Comparison of ENCODE assay signal across 29 cellular contexts in genomic region chr5:111976705-111977104, GRCh38.
DNase-seq lines count a peak whose midpoint lies in the region; ATAC-seq, FAIRE-seq and TF ChIP-seq lines count a peak whose summit lies in the region.
"Had no signal": no experiment of that assay in that cellular context is flagged by ENCODE, and none has a peak within 500 bp of the region (broad histone marks: within the 10 kb centered on the region; RNA-seq: fewer than 3 reads in every experiment).

No MANE protein-coding gene starts in this region.

- H3K4me2 ChIP-seq in SK-N-SH, result peak overlapping the region; percentile 25; the same call in 1 of the 2 replicates
- no peak overlapping the region for H3K4me2 ChIP-seq in skeletal muscle satellite cell (ENCODE audit: low read length)

- DNase-seq in D721Med (ENCODE audit: insufficient read length, low spot score) (no peak), SK-N-SH (no peak), fibroblast of mammary gland (ENCODE audit: low read depth) (peak; percentile 57), germinal center (ENCODE audit: low spot score) (no peak)
- no peak for DNase-seq in activated naive CD4-positive, alpha-beta T cell treated with anti-CD3 and anti-CD28 coated beads, Interleukin-2, amount 50 U/mL, for 72 hours (ENCODE audit: low spot score in 2 of 2)
- DNase-seq in stimulated activated CD4-positive, alpha-beta T cell treated with anti-CD3 and anti-CD28 coated beads, Interleukin-4, amount 100 ng/mL, for 24 hours, result no peak
- DNase-seq: activated CD4-positive, alpha-beta memory T cell treated with anti-CD3 and anti-CD28 coated beads, Interleukin-2, amount 10 ng/mL, durations not matched to agents 7 days and 5 days; activated CD4-positive, alpha-beta T cell treated with anti-CD3 and anti-CD28 coated beads for 1 hour; activated CD8-positive, alpha-beta memory T cell treated with anti-CD3 and anti-CD28 coated beads, Interleukin-2, amount 50 U/mL, for 48 hours; activated naive CD4-positive, alpha-beta T cell treated with anti-CD3 and anti-CD28 coated beads, Interleukin-2, amount 50 U/mL, for 16 hours; CD4-positive, CD25-positive, alpha-beta regulatory T cell; endodermal cell; H7; islet precursor cell; KG1; left ventricle myocardium superior; NCI-H1436; NCI-H2107; NCI-H446 treated with DMSO at 0.1 percent for 48 hours; stimulated activated CD4-positive, alpha-beta T cell treated with anti-CD3 and anti-CD28 coated beads, Interleukin-2, amount 100 ng/mL, for 48 hours; substantia nigra; T-helper 17 cell; upper lobe of left lung had no signal

- WGBS in SK-N-SH (ENCODE audit: low lambda C conversion rate), result 38% methylated on average over 1 of the region's 1 CpG

- H3K27ac Mint-ChIP-seq in activated naive CD4-positive, alpha-beta T cell treated with anti-CD3 and anti-CD28 coated beads, Interleukin-2, amount 50 U/mL, for 72 hours, result no peak overlapping the region
- H3K27ac Mint-ChIP-seq: activated CD4-positive, alpha-beta memory T cell treated with anti-CD3 and anti-CD28 coated beads, Interleukin-2, amount 10 ng/mL, durations not matched to agents 7 days and 5 days; CD4-positive, CD25-positive, alpha-beta regulatory T cell; endodermal cell; T-helper 17 cell had no signal

- no peaks in the 10 kb centered on the region for H3K9me2 ChIP-seq in SK-N-SH

- no peak for TF ChIP-seq EP300 in SK-N-SH (IDR thresholded peaks at IDR 0.05; ENCODE audit: borderline replicate concordance in 1 of 2, low read depth in 1 of 2, low read length in 1 of 2)

- no peak for TF ChIP-seq RAD21 in SK-N-SH (IDR thresholded peaks at IDR 0.05; ENCODE audit: low read length)

- TF ChIP-seq CTCF in D721Med (IDR thresholded peaks at IDR 0.05; ENCODE audit: insufficient read depth, missing control alignments) (no peak), SK-N-SH (IDR thresholded peaks at IDR 0.05) (no peak), fibroblast of mammary gland (conservative IDR thresholded peaks at IDR 0.05; ENCODE audit: control insufficient read depth, insufficient read depth, low read depth, low read length) (no peak)

- POLR2A ChIA-PET in SK-N-SH (lab: Yijun Ruan, JAX), result no interaction called here

- H3K27ac ChIP-seq in SK-N-SH (ENCODE audit: low read depth in 2 of 2, low read length in 1 of 2), result peak overlapping the region; percentile 71 to 76; a peak in 3 of 4 replicates
- H3K27ac ChIP-seq: esophagus muscularis mucosa, neutrophil, RWPE1, SK-N-MC, upper lobe of left lung had no signal

- H3K4me3 ChIP-seq in SK-N-SH (ENCODE audit: low read depth in 2 of 2, low read length in 1 of 2) (no peak overlapping the region), fibroblast of mammary gland (ENCODE audit: control insufficient read depth, low read depth, low read length) (no peak overlapping the region), skeletal muscle satellite cell (ENCODE audit: low read length) (no peak overlapping the region)
- H3K4me3 ChIP-seq: esophagus muscularis mucosa, SK-N-MC, upper lobe of left lung had no signal

- peak overlapping the region; percentile 47; the same call in 1 of the 2 replicates for H2AFZ ChIP-seq in SK-N-SH (ENCODE audit: low read depth)

- CTCF ChIA-PET in SK-N-SH (lab: Yijun Ruan, JAX), result no interaction called here

- no peaks in the 10 kb centered on the region for H3K79me2 ChIP-seq in SK-N-SH (ENCODE audit: insufficient read depth)

- FAIRE-seq in D721Med (lab: Jason Lieb, UNC), result peak; percentile 16

- H3K4me1 ChIP-seq in SK-N-SH (ENCODE audit: control insufficient read depth in 1 of 2, insufficient read depth in 2 of 2, low read depth in 1 of 2, low read length in 1 of 2), result peaks cover 12 to 13% of the 10 kb centered on the region in 2 experiments; a peak in 3 of 4 replicates
- H3K4me1 ChIP-seq in skeletal muscle satellite cell (ENCODE audit: control insufficient read depth, insufficient read depth, low read length), result peaks cover 37% of the 10 kb centered on the region
- H3K4me1 ChIP-seq: upper lobe of left lung had no signal

- H3K27me3 ChIP-seq in SK-N-SH (ENCODE audit: insufficient read depth) (no peaks in the 10 kb centered on the region), skeletal muscle satellite cell (ENCODE audit: control insufficient read depth, insufficient read depth, low read length) (no peaks in the 10 kb centered on the region)
- H3K27me3 ChIP-seq: esophagus muscularis mucosa, neutrophil, upper lobe of left lung had no signal

- no peaks in the 10 kb centered on the region for H3K36me3 Mint-ChIP-seq in activated naive CD4-positive, alpha-beta T cell treated with anti-CD3 and anti-CD28 coated beads, Interleukin-2, amount 50 U/mL, for 72 hours
- H3K36me3 Mint-ChIP-seq: CD4-positive, CD25-positive, alpha-beta regulatory T cell had no signal

- H3F3A ChIP-seq in SK-N-SH (replicated peaks; ENCODE audit: insufficient read depth), result peaks cover 14% of the 10 kb centered on the region

- no peak for ATAC-seq in activated naive CD4-positive, alpha-beta T cell treated with anti-CD3 and anti-CD28 coated beads, Interleukin-2, amount 50 U/mL, for 72 hours
- ATAC-seq in GM18858 (IDR thresholded peaks at IDR 0.05; ENCODE audit: unreplicated experiment), result no peak
- ATAC-seq: left ventricle myocardium superior, T-helper 17 cell had no signal

- H3K36me3 ChIP-seq in SK-N-SH (replicated peaks in 1 of 2; ENCODE audit: control insufficient read depth in 1 of 2, insufficient read depth in 2 of 2, low read length in 1 of 2) (no peaks in the 10 kb centered on the region), skeletal muscle satellite cell (ENCODE audit: insufficient read depth, low read length) (no peaks in the 10 kb centered on the region)
- H3K36me3 ChIP-seq: esophagus muscularis mucosa, neutrophil, upper lobe of left lung had no signal

- H3K9ac ChIP-seq in SK-N-SH (peak overlapping the region; percentile 11; the same call in 1 of the 2 replicates), skeletal muscle satellite cell (ENCODE audit: low read depth, low read length) (peak overlapping the region; percentile 24)

- no peaks in the 10 kb centered on the region for H4K20me1 ChIP-seq in SK-N-SH (ENCODE audit: insufficient read depth)

- H3K9me3 ChIP-seq in SK-N-SH (no peaks in the 10 kb centered on the region), skeletal muscle satellite cell (replicated peaks; ENCODE audit: low read length) (no peaks in the 10 kb centered on the region)
- H3K9me3 ChIP-seq: esophagus muscularis mucosa, neutrophil, upper lobe of left lung had no signal

- no peaks in the 10 kb centered on the region for H3K9me3 Mint-ChIP-seq in activated naive CD4-positive, alpha-beta T cell treated with anti-CD3 and anti-CD28 coated beads, Interleukin-2, amount 50 U/mL, for 72 hours
- H3K9me3 Mint-ChIP-seq: activated CD4-positive, alpha-beta memory T cell treated with anti-CD3 and anti-CD28 coated beads, Interleukin-2, amount 10 ng/mL, durations not matched to agents 7 days and 5 days; endodermal cell had no signal

TF ChIP-seq in SK-N-SH, 30 proteins besides CTCF, POLR2A, EP300 and RAD21:
- TF ChIP-seq TCF12 (IDR thresholded peaks at IDR 0.05), result peak; percentile 25; the same call in 1 of the 2 replicates
- TF ChIP-seq SMC3 (IDR thresholded peaks at IDR 0.05; ENCODE audit: low read depth, low read length), result no peak
- TF ChIP-seq TEAD4 (IDR thresholded peaks at IDR 0.05; ENCODE audit: borderline replicate concordance, insufficient read depth), result no peak
- 0 out of 2 replicates have a peak, but pooled peaks have one; percentile 46 for TF ChIP-seq PBX3 (IDR thresholded peaks at IDR 0.05)
- no peak for TF ChIP-seq REST (IDR thresholded peaks at IDR 0.05; ENCODE audit: low read depth, low read length)
